Comparison of ENCODE assay signal across 9 cellular contexts in the genomic region with DNA sequence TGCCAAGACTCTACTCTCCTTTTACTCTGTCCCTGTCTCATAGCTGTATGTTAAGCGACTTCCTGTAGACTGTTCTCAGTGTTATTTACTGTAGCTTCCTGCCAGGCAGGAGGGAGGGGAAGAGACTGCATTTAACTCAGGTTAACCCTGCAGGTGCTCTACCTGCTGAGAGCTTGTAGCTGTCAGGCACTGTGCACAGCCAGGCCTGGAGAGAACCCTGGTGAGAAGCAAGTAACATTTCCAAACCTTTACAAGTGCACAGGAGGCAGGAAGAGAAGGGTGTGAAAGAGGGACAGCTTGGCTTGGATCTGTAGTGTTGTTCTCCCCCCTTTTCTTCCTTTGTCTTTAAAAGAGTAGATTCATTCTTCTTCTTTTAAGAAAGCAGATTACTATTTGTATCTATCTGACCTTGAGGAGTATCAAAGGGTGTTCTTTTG.
DNase-seq lines count a peak whose midpoint lies in the region; ATAC-seq and TF ChIP-seq lines count a peak whose summit lies in the region.
"Had no signal": no experiment of that assay in that cellular context is flagged by ENCODE, and none has a peak within 500 bp of the region (broad histone marks: within the 10 kb centered on the region; RNA-seq: fewer than 3 reads in every experiment).

No MANE protein-coding gene starts in this region.

- no peak overlapping the region for H3K27ac Mint-ChIP-seq in activated CD8-positive, alpha-beta memory T cell treated with anti-CD3 and anti-CD28 coated beads, Interleukin-2, amount 10 ng/mL, durations not matched to agents 7 days and 5 days
- peak overlapping the region; percentile 2 for H3K27ac Mint-ChIP-seq in activated T-helper 1 cell treated with anti-CD3 and anti-CD28 coated beads, Interleukin-12 subunit alpha, Interleukin-12 subunit beta, Interleukin-2, Interleukin-4 antibody, amounts not matched to agents 30 ng/mL and 10 ng/mL and 1 ng/mL, durations not matched to agents 14 hours and 24 hours and 36 hours
- peak overlapping the region in 8 of 9 donors; percentile 88 to 97 (median 92) for H3K27ac Mint-ChIP-seq in naive thymus-derived CD4-positive, alpha-beta T cell

- no peaks in the 10 kb centered on the region for H3K27me3 Mint-ChIP-seq in activated CD8-positive, alpha-beta memory T cell treated with anti-CD3 and anti-CD28 coated beads, Interleukin-2, amount 10 ng/mL, durations not matched to agents 7 days and 5 days
- H3K27me3 Mint-ChIP-seq in activated T-helper 1 cell treated with anti-CD3 and anti-CD28 coated beads, Interleukin-12 subunit alpha, Interleukin-12 subunit beta, Interleukin-2, Interleukin-4 antibody, amounts not matched to agents 30 ng/mL and 10 ng/mL and 1 ng/mL, durations not matched to agents 14 hours and 24 hours and 36 hours (ENCODE audit: insufficient read depth) = no peaks in the 10 kb centered on the region
- H3K27me3 Mint-ChIP-seq in naive thymus-derived CD4-positive, alpha-beta T cell = no peaks in the 10 kb centered on the region

- H3K4me1 Mint-ChIP-seq in activated CD8-positive, alpha-beta memory T cell treated with anti-CD3 and anti-CD28 coated beads, Interleukin-2, amount 10 ng/mL, durations not matched to agents 7 days and 5 days = peaks cover 27% of the 10 kb centered on the region
- H3K4me1 Mint-ChIP-seq in activated T-helper 1 cell treated with anti-CD3 and anti-CD28 coated beads, Interleukin-12 subunit alpha, Interleukin-12 subunit beta, Interleukin-2, Interleukin-4 antibody, amounts not matched to agents 30 ng/mL and 10 ng/mL and 1 ng/mL, durations not matched to agents 14 hours and 24 hours and 36 hours (ENCODE audit: low read depth) = peaks cover 41% of the 10 kb centered on the region
- peaks cover 15 to 70% (median 49%) of the 10 kb centered on the region in 7 donors for H3K4me1 Mint-ChIP-seq in naive thymus-derived CD4-positive, alpha-beta T cell

- H3K4me1 ChIP-seq in naive thymus-derived CD4-positive, alpha-beta T cell (ENCODE audit: control insufficient read depth in 2 of 2, insufficient read depth in 2 of 2, low read length in 2 of 2) = peaks cover 0 to 33% of the 10 kb centered on the region in 2 donors

- intact Hi-C loops in activated T-helper 1 cell treated with anti-CD3 and anti-CD28 coated beads, Interleukin-12 subunit alpha, Interleukin-12 subunit beta, Interleukin-2, Interleukin-4 antibody, amounts not matched to agents 30 ng/mL and 10 ng/mL and 1 ng/mL, durations not matched to agents 14 hours and 24 hours and 36 hours (cut with micrococcal nuclease) = loop anchor here (5.0 kb wide), 2 partner anchors 69 to 106 kb away; no protein-coding TSS in a partner anchor
- intact Hi-C loops in naive thymus-derived CD4-positive, alpha-beta T cell (cut with micrococcal nuclease) = loop anchor here (1.0 to 5.0 kb wide), 7 partner anchors 14 to 1189 kb away; a partner anchor contains a TSS

- H3K36me3 ChIP-seq in naive thymus-derived CD4-positive, alpha-beta T cell (ENCODE audit: control insufficient read depth in 2 of 3, insufficient read depth in 3 of 3, low read length in 3 of 3) = peaks cover 0 to 14% (median 3%) of the 10 kb centered on the region in 3 experiments

- H3K9me3 Mint-ChIP-seq in activated CD8-positive, alpha-beta memory T cell treated with anti-CD3 and anti-CD28 coated beads, Interleukin-2, amount 10 ng/mL, durations not matched to agents 7 days and 5 days (ENCODE audit: low read depth) = no peaks in the 10 kb centered on the region
- no peaks in the 10 kb centered on the region for H3K9me3 Mint-ChIP-seq in activated T-helper 1 cell treated with anti-CD3 and anti-CD28 coated beads, Interleukin-12 subunit alpha, Interleukin-12 subunit beta, Interleukin-2, Interleukin-4 antibody, amounts not matched to agents 30 ng/mL and 10 ng/mL and 1 ng/mL, durations not matched to agents 14 hours and 24 hours and 36 hours
- H3K9me3 Mint-ChIP-seq in naive thymus-derived CD4-positive, alpha-beta T cell = no peaks in the 10 kb centered on the region

- H3K36me3 Mint-ChIP-seq in activated CD8-positive, alpha-beta memory T cell treated with anti-CD3 and anti-CD28 coated beads, Interleukin-2, amount 10 ng/mL, durations not matched to agents 7 days and 5 days = peaks cover 2% of the 10 kb centered on the region
- peaks cover 5% of the 10 kb centered on the region for H3K36me3 Mint-ChIP-seq in activated T-helper 1 cell treated with anti-CD3 and anti-CD28 coated beads, Interleukin-12 subunit alpha, Interleukin-12 subunit beta, Interleukin-2, Interleukin-4 antibody, amounts not matched to agents 30 ng/mL and 10 ng/mL and 1 ng/mL, durations not matched to agents 14 hours and 24 hours and 36 hours (ENCODE audit: low read depth)
- H3K36me3 Mint-ChIP-seq in naive thymus-derived CD4-positive, alpha-beta T cell = peaks cover 5 to 64% (median 55%) of the 10 kb centered on the region in 5 donors

- no peak overlapping the region for H3K4me3 Mint-ChIP-seq in activated CD8-positive, alpha-beta memory T cell treated with anti-CD3 and anti-CD28 coated beads, Interleukin-2, amount 10 ng/mL, durations not matched to agents 7 days and 5 days
- H3K4me3 Mint-ChIP-seq in activated T-helper 1 cell treated with anti-CD3 and anti-CD28 coated beads, Interleukin-12 subunit alpha, Interleukin-12 subunit beta, Interleukin-2, Interleukin-4 antibody, amounts not matched to agents 30 ng/mL and 10 ng/mL and 1 ng/mL, durations not matched to agents 14 hours and 24 hours and 36 hours = no peak overlapping the region
- peak overlapping the region; percentile 4 to 85 (median 78) for H3K4me3 Mint-ChIP-seq in naive thymus-derived CD4-positive, alpha-beta T cell

- H3K27me3 ChIP-seq in naive thymus-derived CD4-positive, alpha-beta T cell (ENCODE audit: control insufficient read depth in 2 of 2, insufficient read depth in 2 of 2, low read length in 2 of 2) = no peaks in the 10 kb centered on the region
- H3K27me3 ChIP-seq: SJSA1 had no signal

- POLR2A ChIA-PET in naive thymus-derived CD4-positive, alpha-beta T cell (lab: Charles Lee) = interaction anchor here (0.6 to 7.2 kb wide), 4 partner anchors 9 to 1317 kb away, joined by 3 to 81 read pairs (median 3); no protein-coding TSS in a partner anchor
- POLR2A ChIA-PET in HEK293T (lab: Yijun Ruan, JAX) = interaction anchor here (1.1 kb wide), 1 partner anchor 8 kb away, joined by 3 read pairs; no protein-coding TSS in a partner anchor

- no peaks in the 10 kb centered on the region for H3K9me3 ChIP-seq in naive thymus-derived CD4-positive, alpha-beta T cell (ENCODE audit: control insufficient read depth in 2 of 3, low read length in 3 of 3)
- H3K9me3 ChIP-seq: SJSA1 had no signal

- ATAC-seq in activated CD8-positive, alpha-beta memory T cell treated with anti-CD3 and anti-CD28 coated beads, Interleukin-2, amount 10 ng/mL, durations not matched to agents 7 days and 5 days = peak; percentile 60
- ATAC-seq in HG03354 (IDR thresholded peaks at IDR 0.05; ENCODE audit: poor library complexity, severe bottlenecking, unreplicated experiment) = peak; percentile 76
- ATAC-seq in naive thymus-derived CD4-positive, alpha-beta T cell = peak; percentile 95

- H3K4me3 ChIP-seq in naive thymus-derived CD4-positive, alpha-beta T cell (ENCODE audit: low read length) = peak overlapping the region; percentile 4
- H3K4me3 ChIP-seq: SJSA1 had no signal

- DNase-seq in activated CD8-positive, alpha-beta memory T cell treated with anti-CD3 and anti-CD28 coated beads, Interleukin-2, amount 10 ng/mL, durations not matched to agents 7 days and 5 days = no peak
- no peak for DNase-seq in activated CD8-positive, alpha-beta memory T cell treated with anti-CD3 and anti-CD28 coated beads, Interleukin-2, amount 50 U/mL, for 4 hours
- no peak for DNase-seq in activated T-helper 1 cell treated with anti-CD3 and anti-CD28 coated beads, Interleukin-12 subunit alpha, Interleukin-12 subunit beta, Interleukin-2, Interleukin-4 antibody, amounts not matched to agents 30 ng/mL and 10 ng/mL and 1 ng/mL, durations not matched to agents 14 hours and 24 hours and 36 hours (ENCODE audit: low spot score)
- DNase-seq in naive thymus-derived CD4-positive, alpha-beta T cell = peak in 7 of 9 donors; percentile 40 to 68 (median 62)
- DNase-seq in NCI-H524 treated with DMSO at 0.1 percent for 48 hours (lab: John Stamatoyannopoulos, UW) (no peak), A172 (ENCODE audit: low spot score) (no peak), HEK293T (ENCODE audit: extremely low spot score) (no peak)

- peak overlapping the region; percentile 60 for H3K27ac ChIP-seq in naive thymus-derived CD4-positive, alpha-beta T cell (ENCODE audit: low read depth, low read length)
- H3K27ac ChIP-seq: SJSA1 had no signal

- CTCF ChIA-PET in activated CD8-positive, alpha-beta memory T cell treated with anti-CD3 and anti-CD28 coated beads, Interleukin-2, amount 10 ng/mL, durations not matched to agents 7 days and 5 days (lab: Charles Lee) = interaction anchor here (1.6 kb wide), 1 partner anchor 108 kb away, joined by 6 read pairs; no protein-coding TSS in a partner anchor
- CTCF ChIA-PET in naive thymus-derived CD4-positive, alpha-beta T cell (lab: Charles Lee) = interaction anchor here (0.9 to 1.4 kb wide), 4 partner anchors 14 to 107 kb away, joined by 3 to 7 read pairs (median 5); no protein-coding TSS in a partner anchor
- CTCF ChIA-PET in HEK293T (lab: Yijun Ruan, JAX) = interaction anchor here (1.6 kb wide), 1 partner anchor 107 kb away, joined by 6 read pairs; no protein-coding TSS in a partner anchor

TF ChIP-seq in HEK293T, 16 proteins besides CTCF, POLR2A, EP300 and RAD21:
- TF ChIP-seq L3MBTL2 (conservative IDR thresholded peaks at IDR 0.05) (no peak), HDGF (IDR thresholded peaks at IDR 0.05; ENCODE audit: borderline replicate concordance) (no peak), ELF4 (IDR thresholded peaks at IDR 0.05) (no peak), TARDBP (IDR thresholded peaks at IDR 0.05) (no peak), ZNF384 (IDR thresholded peaks at IDR 0.05) (no peak), FOXA1 (IDR thresholded peaks at IDR 0.05) (no peak), FOXM1 (IDR thresholded peaks at IDR 0.05; ENCODE audit: borderline replicate concordance) (no peak), SUZ12 (IDR thresholded peaks at IDR 0.05) (no peak), ARNT (IDR thresholded peaks at IDR 0.05) (no peak)
- TF ChIP-seq, protein P1, sequence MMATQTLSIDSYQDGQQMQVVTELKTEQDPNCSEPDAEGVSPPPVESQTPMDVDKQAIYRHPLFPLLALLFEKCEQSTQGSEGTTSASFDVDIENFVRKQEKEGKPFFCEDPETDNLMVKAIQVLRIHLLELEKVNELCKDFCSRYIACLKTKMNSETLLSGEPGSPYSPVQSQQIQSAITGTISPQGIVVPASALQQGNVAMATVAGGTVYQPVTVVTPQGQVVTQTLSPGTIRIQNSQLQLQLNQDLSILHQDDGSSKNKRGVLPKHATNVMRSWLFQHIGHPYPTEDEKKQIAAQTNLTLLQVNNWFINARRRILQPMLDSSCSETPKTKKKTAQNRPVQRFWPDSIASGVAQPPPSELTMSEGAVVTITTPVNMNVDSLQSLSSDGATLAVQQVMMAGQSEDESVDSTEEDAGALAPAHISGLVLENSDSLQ (IDR thresholded peaks at IDR 0.05) = no peak
TF ChIP-seq in HEK293T: peak in this region for 0.

Comparison
In these comparisons a context has a peak if more than half of its experiments do, and no peak if none do; other contexts are left out.
1. DNase-seq: peak in naive thymus-derived CD4-positive, alpha-beta T cell (7 of 9); none in activated CD8-positive, alpha-beta memory T cell treated with anti-CD3 and anti-CD28 coated beads, Interleukin-2, amount 10 ng/mL, durations not matched to agents 7 days and 5 days (single experiment), activated CD8-positive, alpha-beta memory T cell treated with anti-CD3 and anti-CD28 coated beads, Interleukin-2, amount 50 U/mL, for 4 hours (single experiment), activated T-helper 1 cell treated with anti-CD3 and anti-CD28 coated beads, Interleukin-12 subunit alpha, Interleukin-12 subunit beta, Interleukin-2, Interleukin-4 antibody, amounts not matched to agents 30 ng/mL and 10 ng/mL and 1 ng/mL, durations not matched to agents 14 hours and 24 hours and 36 hours (single experiment), NCI-H524 treated with DMSO at 0.1 percent for 48 hours (single experiment), A172 (single experiment) and HEK293T (single experiment).
2. H3K4me3 Mint-ChIP-seq: peak in naive thymus-derived CD4-positive, alpha-beta T cell (10 of 10); none in activated CD8-positive, alpha-beta memory T cell treated with anti-CD3 and anti-CD28 coated beads, Interleukin-2, amount 10 ng/mL, durations not matched to agents 7 days and 5 days (single experiment) and activated T-helper 1 cell treated with anti-CD3 and anti-CD28 coated beads, Interleukin-12 subunit alpha, Interleukin-12 subunit beta, Interleukin-2, Interleukin-4 antibody, amounts not matched to agents 30 ng/mL and 10 ng/mL and 1 ng/mL, durations not matched to agents 14 hours and 24 hours and 36 hours (single experiment).
3. Peak in every context shown above with its lines, with median percentiles within 50 percentile points of each other: ATAC-seq.